In the genomic region with DNA sequence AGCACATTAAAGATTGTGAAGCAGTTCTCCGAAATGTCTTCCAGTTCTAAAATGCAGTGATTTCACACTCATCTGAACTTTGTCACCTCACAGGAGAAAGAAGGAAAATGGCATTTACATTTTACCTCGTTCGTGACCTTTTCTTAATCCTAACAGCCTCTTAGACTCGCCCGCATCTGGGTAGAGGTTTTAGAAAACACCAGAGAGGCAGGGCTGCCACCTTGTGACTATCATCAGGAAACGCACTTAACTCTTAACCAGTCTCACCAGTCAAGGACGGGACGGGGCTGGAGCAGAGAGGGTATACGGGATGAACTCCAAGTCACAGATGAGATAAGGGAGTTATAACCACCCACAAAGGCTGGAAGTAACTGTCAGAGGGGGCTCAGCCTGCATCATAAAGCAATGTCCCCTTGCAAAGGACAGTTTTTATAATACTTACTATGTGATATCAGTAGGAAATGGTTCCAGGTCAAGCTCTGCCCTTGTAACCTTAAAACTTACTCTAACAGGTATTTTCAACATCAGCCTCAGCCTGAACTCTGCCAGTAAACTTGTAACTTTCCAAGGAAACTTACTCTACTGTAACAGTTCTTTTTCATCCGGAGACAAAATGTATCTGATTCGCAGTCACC, we compare ENCODE assay signal across 1 cellular context.
TF ChIP-seq lines count a peak whose summit lies in the region.

No MANE protein-coding gene starts in this region.

TF ChIP-seq in K562, 482 proteins besides CTCF, POLR2A, EP300 and RAD21:
- TF ChIP-seq ZNF3 (CRISPR knock-in tag; IDR thresholded peaks at IDR 0.05) (no peak), FOXK1 (CRISPR knock-in tag; IDR thresholded peaks at IDR 0.05; ENCODE audit: borderline replicate concordance) (no peak), ZZZ3 (IDR thresholded peaks at IDR 0.05) (no peak), SMC3 (conservative IDR thresholded peaks at IDR 0.05; ENCODE audit: insufficient read depth, low read depth, low read length) (0 out of 2 replicates have a peak, but pooled peaks have one; percentile 13), FOXK2 (conservative IDR thresholded peaks at IDR 0.05 in 1 of 2, IDR thresholded peaks at IDR 0.05 in 1 of 2; ENCODE audit: low read depth in 2 of 2) (no peak)
- TF ChIP-seq, protein P1, sequence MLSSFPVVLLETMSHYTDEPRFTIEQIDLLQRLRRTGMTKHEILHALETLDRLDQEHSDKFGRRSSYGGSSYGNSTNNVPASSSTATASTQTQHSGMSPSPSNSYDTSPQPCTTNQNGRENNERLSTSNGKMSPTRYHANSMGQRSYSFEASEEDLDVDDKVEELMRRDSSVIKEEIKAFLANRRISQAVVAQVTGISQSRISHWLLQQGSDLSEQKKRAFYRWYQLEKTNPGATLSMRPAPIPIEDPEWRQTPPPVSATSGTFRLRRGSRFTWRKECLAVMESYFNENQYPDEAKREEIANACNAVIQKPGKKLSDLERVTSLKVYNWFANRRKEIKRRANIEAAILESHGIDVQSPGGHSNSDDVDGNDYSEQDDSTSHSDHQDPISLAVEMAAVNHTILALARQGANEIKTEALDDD (IDR thresholded peaks at IDR 0.05), result peak; percentile 89
